ENCODE assay signal across 11 cellular contexts in the genomic region with DNA sequence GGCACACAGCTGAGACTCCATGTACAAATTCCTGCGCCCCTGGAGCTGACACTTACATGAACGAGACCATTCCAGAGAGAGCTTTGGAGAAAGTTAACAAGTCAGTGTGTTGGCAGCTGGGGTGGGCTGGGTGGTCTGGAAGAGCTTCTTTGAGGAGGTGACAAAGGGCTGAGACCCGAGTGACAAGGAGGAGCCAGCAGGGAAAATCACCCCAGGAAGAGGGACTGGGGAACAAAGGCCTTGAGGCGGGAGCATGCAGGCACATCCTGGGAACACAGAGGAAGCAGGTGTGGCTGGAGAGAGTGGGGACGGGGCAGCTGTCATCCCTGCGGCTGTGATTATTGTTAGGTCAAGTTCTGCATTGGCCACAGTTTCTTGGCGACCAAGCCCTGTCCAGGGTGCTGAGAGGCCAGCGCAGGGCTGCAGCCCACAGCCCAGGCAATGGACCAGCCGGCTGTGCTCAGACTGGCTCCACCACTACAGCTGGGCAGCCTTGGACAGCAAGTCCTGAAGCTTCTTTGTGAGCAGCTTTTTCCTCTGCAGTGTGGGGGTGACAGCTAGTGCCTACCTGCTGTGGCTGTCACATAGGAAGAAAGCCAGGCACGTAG. TPM values are rescaled to one million over a fixed set of nuclear protein-coding genes. Genes with fewer than 3 reads are reported as not detected.
DNase-seq lines count a peak whose midpoint lies in the region; ATAC-seq and TF ChIP-seq lines count a peak whose summit lies in the region.
"Had no signal": no experiment of that assay in that cellular context is flagged by ENCODE, and none has a peak within 500 bp of the region (broad histone marks: within the 10 kb centered on the region; RNA-seq: fewer than 3 reads in every experiment).

No MANE protein-coding gene starts in this region.

- no peak overlapping the region for H3K27ac ChIP-seq in left lung
- H3K27ac ChIP-seq: skin epidermis, suprapubic skin had no signal

- no peaks in the 10 kb centered on the region for H3K36me3 Mint-ChIP-seq in WTC11

- peaks cover 13% of the 10 kb centered on the region for H3K4me1 Mint-ChIP-seq in WTC11

- CTCF ChIA-PET in WTC11 (lab: Charles Lee), result interaction anchor here (0.6 to 2.1 kb wide), 7 partner anchors 44 to 535 kb away, joined by 3 to 11 read pairs (median 3); a partner anchor contains a TSS

- H3K27me3 ChIP-seq in left lung, result peaks cover 0 to 49% of the 10 kb centered on the region in 2 donors

- no peak overlapping the region for H3K4me3 Mint-ChIP-seq in WTC11

- intact Hi-C loops in left lung (cut with DNase I), result no loop called here

- H3K27me3 Mint-ChIP-seq in WTC11 (ENCODE audit: low read depth), result no peaks in the 10 kb centered on the region; the same call in none of the 2 replicates

- no peaks in the 10 kb centered on the region for H3K9me3 Mint-ChIP-seq in WTC11

- ATAC-seq in WTC11 (peak; percentile 93), left lung (peak; percentile 84), GM21360 (IDR thresholded peaks at IDR 0.05; ENCODE audit: unreplicated experiment) (no peak), HG02678 (IDR thresholded peaks at IDR 0.05; ENCODE audit: unreplicated experiment) (no peak)

- POLR2A ChIA-PET in WTC11 (lab: Charles Lee), result interaction anchor here (0.6 to 0.9 kb wide), 2 partner anchors 69 to 526 kb away, joined by 3 to 6 read pairs; no protein-coding TSS in a partner anchor

- H3K4me3 ChIP-seq in left lung, result no peak overlapping the region
- H3K4me3 ChIP-seq: skin epidermis, suprapubic skin had no signal

- no peaks in the 10 kb centered on the region for H3K9me3 ChIP-seq in left lung
- H3K9me3 ChIP-seq: suprapubic skin had no signal

- no peaks in the 10 kb centered on the region for H3K4me1 ChIP-seq in left lung
- H3K4me1 ChIP-seq: suprapubic skin had no signal

- H3K27ac Mint-ChIP-seq in WTC11, result no peak overlapping the region

- peak; percentile 72 for DNase-seq in DMS153 (lab: John Stamatoyannopoulos, UW)
- DNase-seq in NCI-H128 (lab: John Stamatoyannopoulos, UW; ENCODE audit: unreplicated experiment), result peak; percentile 25
- peak; percentile 78 for DNase-seq in WTC11 (ENCODE audit: low spot score)
- DNase-seq in left lung, result peak in 1 of 2 donors; percentile 34
- no peak for DNase-seq in SIG-M5 (lab: John Stamatoyannopoulos, UW)
- no peak for DNase-seq in cerebellar nuclear complex (lab: John Stamatoyannopoulos, UW)

- TF ChIP-seq CTCF in WTC11 (IDR thresholded peaks at IDR 0.05) (no peak), left lung (IDR thresholded peaks at IDR 0.05) (no peak)

- no peaks in the 10 kb centered on the region for H3K36me3 ChIP-seq in left lung
- H3K36me3 ChIP-seq: suprapubic skin had no signal

TF ChIP-seq in WTC11, 78 proteins besides CTCF, POLR2A, EP300 and RAD21 (continues in another document):
- TF ChIP-seq FOXP1 (CRISPR knock-in tag; IDR thresholded peaks at IDR 0.05; ENCODE audit: borderline replicate concordance) (peak; percentile 93; the same call in 1 of the 2 replicates), NR3C1 (CRISPR knock-in tag; conservative IDR thresholded peaks at IDR 0.05; ENCODE audit: low read depth) (no peak), ETV6 (CRISPR knock-in tag; IDR thresholded peaks at IDR 0.05) (peak; percentile 80), JAZF1 (CRISPR knock-in tag; IDR thresholded peaks at IDR 0.05) (no peak), GRHL2 (CRISPR knock-in tag; IDR thresholded peaks at IDR 0.05; ENCODE audit: insufficient replicate concordance, severe bottlenecking) (no peak)
- TF ChIP-seq, protein P1, sequence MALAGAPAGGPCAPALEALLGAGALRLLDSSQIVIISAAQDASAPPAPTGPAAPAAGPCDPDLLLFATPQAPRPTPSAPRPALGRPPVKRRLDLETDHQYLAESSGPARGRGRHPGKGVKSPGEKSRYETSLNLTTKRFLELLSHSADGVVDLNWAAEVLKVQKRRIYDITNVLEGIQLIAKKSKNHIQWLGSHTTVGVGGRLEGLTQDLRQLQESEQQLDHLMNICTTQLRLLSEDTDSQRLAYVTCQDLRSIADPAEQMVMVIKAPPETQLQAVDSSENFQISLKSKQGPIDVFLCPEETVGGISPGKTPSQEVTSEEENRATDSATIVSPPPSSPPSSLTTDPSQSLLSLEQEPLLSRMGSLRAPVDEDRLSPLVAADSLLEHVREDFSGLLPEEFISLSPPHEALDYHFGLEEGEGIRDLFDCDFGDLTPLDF (CRISPR knock-in tag; IDR thresholded peaks at IDR 0.05), result no peak
- TF ChIP-seq, protein P2, sequence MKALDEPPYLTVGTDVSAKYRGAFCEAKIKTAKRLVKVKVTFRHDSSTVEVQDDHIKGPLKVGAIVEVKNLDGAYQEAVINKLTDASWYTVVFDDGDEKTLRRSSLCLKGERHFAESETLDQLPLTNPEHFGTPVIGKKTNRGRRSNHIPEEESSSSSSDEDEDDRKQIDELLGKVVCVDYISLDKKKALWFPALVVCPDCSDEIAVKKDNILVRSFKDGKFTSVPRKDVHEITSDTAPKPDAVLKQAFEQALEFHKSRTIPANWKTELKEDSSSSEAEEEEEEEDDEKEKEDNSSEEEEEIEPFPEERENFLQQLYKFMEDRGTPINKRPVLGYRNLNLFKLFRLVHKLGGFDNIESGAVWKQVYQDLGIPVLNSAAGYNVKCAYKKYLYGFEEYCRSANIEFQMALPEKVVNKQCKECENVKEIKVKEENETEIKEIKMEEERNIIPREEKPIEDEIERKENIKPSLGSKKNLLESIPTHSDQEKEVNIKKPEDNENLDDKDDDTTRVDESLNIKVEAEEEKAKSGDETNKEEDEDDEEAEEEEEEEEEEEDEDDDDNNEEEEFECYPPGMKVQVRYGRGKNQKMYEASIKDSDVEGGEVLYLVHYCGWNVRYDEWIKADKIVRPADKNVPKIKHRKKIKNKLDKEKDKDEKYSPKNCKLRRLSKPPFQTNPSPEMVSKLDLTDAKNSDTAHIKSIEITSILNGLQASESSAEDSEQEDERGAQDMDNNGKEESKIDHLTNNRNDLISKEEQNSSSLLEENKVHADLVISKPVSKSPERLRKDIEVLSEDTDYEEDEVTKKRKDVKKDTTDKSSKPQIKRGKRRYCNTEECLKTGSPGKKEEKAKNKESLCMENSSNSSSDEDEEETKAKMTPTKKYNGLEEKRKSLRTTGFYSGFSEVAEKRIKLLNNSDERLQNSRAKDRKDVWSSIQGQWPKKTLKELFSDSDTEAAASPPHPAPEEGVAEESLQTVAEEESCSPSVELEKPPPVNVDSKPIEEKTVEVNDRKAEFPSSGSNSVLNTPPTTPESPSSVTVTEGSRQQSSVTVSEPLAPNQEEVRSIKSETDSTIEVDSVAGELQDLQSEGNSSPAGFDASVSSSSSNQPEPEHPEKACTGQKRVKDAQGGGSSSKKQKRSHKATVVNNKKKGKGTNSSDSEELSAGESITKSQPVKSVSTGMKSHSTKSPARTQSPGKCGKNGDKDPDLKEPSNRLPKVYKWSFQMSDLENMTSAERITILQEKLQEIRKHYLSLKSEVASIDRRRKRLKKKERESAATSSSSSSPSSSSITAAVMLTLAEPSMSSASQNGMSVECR (CRISPR knock-in tag; IDR thresholded peaks at IDR 0.05; ENCODE audit: borderline replicate concordance), result peak; percentile 71; the same call in 1 of the 2 replicates
- TF ChIP-seq, protein P3, sequence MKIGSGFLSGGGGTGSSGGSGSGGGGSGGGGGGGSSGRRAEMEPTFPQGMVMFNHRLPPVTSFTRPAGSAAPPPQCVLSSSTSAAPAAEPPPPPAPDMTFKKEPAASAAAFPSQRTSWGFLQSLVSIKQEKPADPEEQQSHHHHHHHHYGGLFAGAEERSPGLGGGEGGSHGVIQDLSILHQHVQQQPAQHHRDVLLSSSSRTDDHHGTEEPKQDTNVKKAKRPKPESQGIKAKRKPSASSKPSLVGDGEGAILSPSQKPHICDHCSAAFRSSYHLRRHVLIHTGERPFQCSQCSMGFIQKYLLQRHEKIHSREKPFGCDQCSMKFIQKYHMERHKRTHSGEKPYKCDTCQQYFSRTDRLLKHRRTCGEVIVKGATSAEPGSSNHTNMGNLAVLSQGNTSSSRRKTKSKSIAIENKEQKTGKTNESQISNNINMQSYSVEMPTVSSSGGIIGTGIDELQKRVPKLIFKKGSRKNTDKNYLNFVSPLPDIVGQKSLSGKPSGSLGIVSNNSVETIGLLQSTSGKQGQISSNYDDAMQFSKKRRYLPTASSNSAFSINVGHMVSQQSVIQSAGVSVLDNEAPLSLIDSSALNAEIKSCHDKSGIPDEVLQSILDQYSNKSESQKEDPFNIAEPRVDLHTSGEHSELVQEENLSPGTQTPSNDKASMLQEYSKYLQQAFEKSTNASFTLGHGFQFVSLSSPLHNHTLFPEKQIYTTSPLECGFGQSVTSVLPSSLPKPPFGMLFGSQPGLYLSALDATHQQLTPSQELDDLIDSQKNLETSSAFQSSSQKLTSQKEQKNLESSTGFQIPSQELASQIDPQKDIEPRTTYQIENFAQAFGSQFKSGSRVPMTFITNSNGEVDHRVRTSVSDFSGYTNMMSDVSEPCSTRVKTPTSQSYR (CRISPR knock-in tag; IDR thresholded peaks at IDR 0.05), result no peak
- TF ChIP-seq, protein P4, sequence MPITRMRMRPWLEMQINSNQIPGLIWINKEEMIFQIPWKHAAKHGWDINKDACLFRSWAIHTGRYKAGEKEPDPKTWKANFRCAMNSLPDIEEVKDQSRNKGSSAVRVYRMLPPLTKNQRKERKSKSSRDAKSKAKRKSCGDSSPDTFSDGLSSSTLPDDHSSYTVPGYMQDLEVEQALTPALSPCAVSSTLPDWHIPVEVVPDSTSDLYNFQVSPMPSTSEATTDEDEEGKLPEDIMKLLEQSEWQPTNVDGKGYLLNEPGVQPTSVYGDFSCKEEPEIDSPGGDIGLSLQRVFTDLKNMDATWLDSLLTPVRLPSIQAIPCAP (CRISPR knock-in tag; IDR thresholded peaks at IDR 0.05), result peak; percentile 70; the same call in 1 of the 2 replicates
- TF ChIP-seq, protein P5, sequence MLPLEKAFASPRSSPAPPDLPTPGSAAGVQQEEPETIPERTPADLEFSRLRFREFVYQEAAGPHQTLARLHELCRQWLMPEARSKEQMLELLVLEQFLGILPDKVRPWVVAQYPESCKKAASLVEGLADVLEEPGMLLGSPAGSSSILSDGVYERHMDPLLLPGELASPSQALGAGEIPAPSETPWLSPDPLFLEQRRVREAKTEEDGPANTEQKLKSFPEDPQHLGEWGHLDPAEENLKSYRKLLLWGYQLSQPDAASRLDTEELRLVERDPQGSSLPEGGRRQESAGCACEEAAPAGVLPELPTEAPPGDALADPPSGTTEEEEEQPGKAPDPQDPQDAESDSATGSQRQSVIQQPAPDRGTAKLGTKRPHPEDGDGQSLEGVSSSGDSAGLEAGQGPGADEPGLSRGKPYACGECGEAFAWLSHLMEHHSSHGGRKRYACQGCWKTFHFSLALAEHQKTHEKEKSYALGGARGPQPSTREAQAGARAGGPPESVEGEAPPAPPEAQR (CRISPR knock-in tag; IDR thresholded peaks at IDR 0.05), result no peak
- TF ChIP-seq, protein P6, sequence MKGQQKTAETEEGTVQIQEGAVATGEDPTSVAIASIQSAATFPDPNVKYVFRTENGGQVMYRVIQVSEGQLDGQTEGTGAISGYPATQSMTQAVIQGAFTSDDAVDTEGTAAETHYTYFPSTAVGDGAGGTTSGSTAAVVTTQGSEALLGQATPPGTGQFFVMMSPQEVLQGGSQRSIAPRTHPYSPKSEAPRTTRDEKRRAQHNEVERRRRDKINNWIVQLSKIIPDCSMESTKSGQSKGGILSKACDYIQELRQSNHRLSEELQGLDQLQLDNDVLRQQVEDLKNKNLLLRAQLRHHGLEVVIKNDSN (CRISPR knock-in tag; IDR thresholded peaks at IDR 0.05), result peak; percentile 69

RNA-seq across cellular contexts. Expression of a gene that starts 34.2 kb away (rescaled TPM):
- total RNA-seq in WTC11 (2021) (not detected in 3 replicates), left lung (not detected)
- total RNA-seq: aorta, suprapubic skin had no signal

Comparison
In these comparisons a context has a peak if more than half of its experiments do, and no peak if none do; other contexts are left out.
1. DNase-seq: peak in DMS153 (single experiment), NCI-H128 (single experiment) and WTC11 (single experiment); none in SIG-M5 (single experiment) and cerebellar nuclear complex (0 of 2).
2. ATAC-seq: peak in WTC11 (single experiment) and left lung (single experiment); none in GM21360 (single experiment) and HG02678 (single experiment).